ENCODE assay signal across 1 cellular context in the genomic region with DNA sequence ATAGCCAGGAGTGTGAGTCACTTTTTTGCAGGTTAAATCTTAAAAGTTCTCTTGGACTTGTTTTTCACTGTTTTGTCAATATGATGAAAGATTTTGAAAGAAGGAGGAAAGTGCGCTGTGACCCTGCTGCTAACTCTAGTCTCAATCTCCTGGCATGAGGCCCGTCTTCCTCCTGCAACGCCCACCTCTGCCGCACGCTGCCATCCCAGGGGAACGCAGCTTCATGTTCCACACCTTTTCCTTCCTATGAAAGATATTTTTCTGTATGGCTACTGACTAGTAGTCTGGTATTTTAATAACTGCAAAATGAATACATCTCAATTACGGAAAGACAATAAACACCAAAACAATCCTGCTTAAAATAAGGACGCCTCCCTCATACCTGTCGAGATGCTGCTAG.
TF ChIP-seq lines count a peak whose summit lies in the region.

No MANE protein-coding gene starts in this region.

TF ChIP-seq in K562, 482 proteins besides CTCF, POLR2A, EP300 and RAD21:
- no peak for TF ChIP-seq ZBTB49 (CRISPR knock-in tag; IDR thresholded peaks at IDR 0.05; ENCODE audit: borderline replicate concordance)
- 0 out of 2 replicates have a peak, but pooled peaks have one; percentile 57 for TF ChIP-seq ZNF589 (CRISPR knock-in tag; IDR thresholded peaks at IDR 0.05; ENCODE audit: low read depth)
- TF ChIP-seq ZNF584 (CRISPR knock-in tag; IDR thresholded peaks at IDR 0.05; ENCODE audit: low read depth) = peak; percentile 28; the same call in 1 of the 2 replicates
TF ChIP-seq in K562: peak in this region for 2.
